24 cellular contexts compared by ENCODE assay signal in the genomic region with DNA sequence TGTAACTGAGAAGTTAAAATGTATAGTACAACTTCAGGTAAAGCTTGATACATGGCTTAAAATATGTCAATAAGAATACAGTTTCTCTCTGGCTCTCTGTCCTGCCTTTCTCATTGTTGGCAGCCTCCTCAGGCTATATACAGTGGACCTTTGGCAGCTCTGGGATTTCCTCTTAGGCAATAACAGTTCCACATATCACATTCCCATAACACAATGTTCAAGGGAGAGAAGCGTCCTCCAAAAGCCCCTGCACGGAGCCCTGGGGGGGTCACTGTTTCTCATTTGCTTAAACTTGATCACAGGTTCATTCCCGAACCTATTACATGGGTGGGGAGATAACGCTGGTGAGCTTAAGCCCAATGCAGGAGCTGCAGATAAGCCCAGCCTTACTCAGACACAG. TPM values are rescaled to one million over a fixed set of nuclear protein-coding genes. Genes with fewer than 3 reads are reported as not detected.
DNase-seq lines count a peak whose midpoint lies in the region; ATAC-seq, FAIRE-seq and TF ChIP-seq lines count a peak whose summit lies in the region.
"Had no signal": no experiment of that assay in that cellular context is flagged by ENCODE, and none has a peak within 500 bp of the region (broad histone marks: within the 10 kb centered on the region; RNA-seq: fewer than 3 reads in every experiment).

No MANE protein-coding gene starts in this region.

- H3K36me3 ChIP-seq in Caco-2 (ENCODE audit: control insufficient read depth, insufficient read depth, low read length) (no peaks in the 10 kb centered on the region), gastrocnemius medialis (no peaks in the 10 kb centered on the region), smooth muscle cell (ENCODE audit: low read depth) (no peaks in the 10 kb centered on the region)

- WGBS in smooth muscle cell (ENCODE audit: low lambda C conversion rate), result 74% methylated on average over 4 of the region's 4 CpGs

- TF ChIP-seq CTCF in Caco-2 (IDR thresholded peaks at IDR 0.05; ENCODE audit: insufficient read depth in 1 of 2, low read depth in 1 of 2, low read length in 1 of 2, severe bottlenecking in 1 of 2, unreplicated experiment in 1 of 2) (no peak), fibroblast of villous mesenchyme (IDR thresholded peaks at IDR 0.05; ENCODE audit: insufficient read depth, low read depth, low read length) (no peak), gastrocnemius medialis (IDR thresholded peaks at IDR 0.05 in 4 of 5, conservative IDR thresholded peaks at IDR 0.05 in 1 of 5) (no peak), smooth muscle cell (IDR thresholded peaks at IDR 0.05; ENCODE audit: borderline replicate concordance, insufficient read depth, poor library complexity, severe bottlenecking) (no peak)

- H2AFZ ChIP-seq in smooth muscle cell (ENCODE audit: low read depth), result no peak overlapping the region

- H3K9ac ChIP-seq in smooth muscle cell (ENCODE audit: low read depth), result no peak overlapping the region

- H3K9me3 Mint-ChIP-seq in Caco-2 (ENCODE audit: unreplicated experiment), result peaks cover 4% of the 10 kb centered on the region

- BruUV-seq in Caco-2 (replicated peaks; lab: Mats Ljungman, UMichigan), result no TSS peak

- TF ChIP-seq POLR2A in gastrocnemius medialis (IDR thresholded peaks at IDR 0.05), result no peak
- TF ChIP-seq POLR2A in H54 (IDR thresholded peaks at IDR 0.05; ENCODE audit: low read depth, low read length), result no peak

- peak; percentile 64 to 79 for ATAC-seq in gastrocnemius medialis
- no peak for ATAC-seq in HG02610 (IDR thresholded peaks at IDR 0.05; ENCODE audit: unreplicated experiment)
- ATAC-seq: GM12878, HCT116, K562 had no signal

- H3K79me2 ChIP-seq in smooth muscle cell (ENCODE audit: low read depth), result no peaks in the 10 kb centered on the region

- H3K27ac ChIP-seq in gastrocnemius medialis (peak overlapping the region in 2 of 4 donors; percentile 23 to 40), smooth muscle cell (ENCODE audit: low read depth) (no peak overlapping the region)

- in situ Hi-C loops in gastrocnemius medialis (cut with MboI; ENCODE audit: low sequenced_read_pairs in 4 of 4), result no loop called here

- H3K9me3 ChIP-seq in Caco-2 (no peaks in the 10 kb centered on the region), gastrocnemius medialis (no peaks in the 10 kb centered on the region), smooth muscle cell (replicated peaks; ENCODE audit: low read depth) (no peaks in the 10 kb centered on the region)

- DNase-seq in Caco-2 (peak in 1 of 2 experiments; percentile 45), amniotic epithelial cell (ENCODE audit: low read depth) (peak; percentile 40), fibroblast of villous mesenchyme (ENCODE audit: low read depth) (peak; percentile 13), gastrocnemius medialis (peak; percentile 3 to 35), smooth muscle cell (lab: John Stamatoyannopoulos, UW; ENCODE audit: unreplicated experiment) (no peak), H54 (ENCODE audit: insufficient read length, low spot score) (no peak)
- DNase-seq: ACHN; CD4-positive, CD25-positive, alpha-beta regulatory T cell; DMS79; NCI-H1092; NCI-H1694; NCI-H2107; NCI-H226; NCI-H526 treated with DMSO at 0.1 percent for 48 hours; NK-92 treated with Interleukin-12 subunit alpha and Interleukin-12 subunit beta, amount 100 ng/mL, for 24 hours; OCI-M1; RPMI8226 had no signal

- peaks cover 11% of the 10 kb centered on the region for H3K36me3 Mint-ChIP-seq in Caco-2 (ENCODE audit: insufficient read depth, unreplicated experiment)
- H3K36me3 Mint-ChIP-seq: CD4-positive, CD25-positive, alpha-beta regulatory T cell had no signal

- H3K4me1 ChIP-seq in Caco-2, result peaks cover 73% of the 10 kb centered on the region
- H3K4me1 ChIP-seq in gastrocnemius medialis, result peaks cover 6 to 11% of the 10 kb centered on the region in 2 donors
- peaks cover 8% of the 10 kb centered on the region for H3K4me1 ChIP-seq in smooth muscle cell (ENCODE audit: low read depth)

- H3K4me3 ChIP-seq in Caco-2 (ENCODE audit: low read depth, low read length), result no peak overlapping the region
- no peak overlapping the region for H3K4me3 ChIP-seq in fibroblast of villous mesenchyme (ENCODE audit: low read depth, low read length)
- H3K4me3 ChIP-seq in gastrocnemius medialis, result peak overlapping the region in 1 of 4 donors; percentile 7
- H3K4me3 ChIP-seq in smooth muscle cell, result no peak overlapping the region
- H3K4me3 ChIP-seq: GM12878, K562 had no signal

- CTCF ChIA-PET in Caco-2 (lab: Charles Lee), result no interaction called here

- H3K4me2 ChIP-seq in smooth muscle cell, result no peak overlapping the region

- intact Hi-C loops in Caco-2 (cut with micrococcal nuclease; ENCODE audit: unreplicated experiment) (no loop called here), gastrocnemius medialis (cut with DNase I; ENCODE audit: low total_unique reads) (no loop called here)

- H3K27ac Mint-ChIP-seq in Caco-2 (ENCODE audit: unreplicated experiment), result peak overlapping the region; percentile 82
- H3K27ac Mint-ChIP-seq: CD4-positive, CD25-positive, alpha-beta regulatory T cell had no signal

- no peaks in the 10 kb centered on the region for H3F3A ChIP-seq in smooth muscle cell (ENCODE audit: low read depth)

- H3K4me3 Mint-ChIP-seq in Caco-2 (ENCODE audit: unreplicated experiment), result no peak overlapping the region
- H3K4me3 Mint-ChIP-seq: CD4-positive, CD25-positive, alpha-beta regulatory T cell had no signal

- H3K4me1 Mint-ChIP-seq in Caco-2 (ENCODE audit: low read depth, unreplicated experiment), result peaks cover 34% of the 10 kb centered on the region
- H3K4me1 Mint-ChIP-seq: CD4-positive, CD25-positive, alpha-beta regulatory T cell had no signal

- H3K27me3 ChIP-seq in Caco-2 (replicated peaks; ENCODE audit: control insufficient read depth, insufficient read depth, low read length) (no peaks in the 10 kb centered on the region), gastrocnemius medialis (no peaks in the 10 kb centered on the region), smooth muscle cell (ENCODE audit: low read depth) (no peaks in the 10 kb centered on the region)

- no peak for FAIRE-seq in H54 (lab: Jason Lieb, UNC)
- FAIRE-seq: GM18507, HTR-8/SVneo, K562 had no signal

- no peaks in the 10 kb centered on the region for H3K27me3 Mint-ChIP-seq in Caco-2 (ENCODE audit: insufficient read depth, unreplicated experiment)
- H3K27me3 Mint-ChIP-seq: CD4-positive, CD25-positive, alpha-beta regulatory T cell had no signal

- POLR2A ChIA-PET in Caco-2 (lab: Charles Lee), result no interaction called here

- H4K20me1 ChIP-seq in smooth muscle cell (ENCODE audit: low read depth), result no peaks in the 10 kb centered on the region

RNA-seq across cellular contexts. Expression of gene FLRT3, which starts 4.4 kb away (rescaled TPM):
- total RNA-seq in Caco-2 (2022), result 98.2 and 107 TPM in 2 replicates
- 2.2 and 2.6 TPM in 2 replicates for total RNA-seq in fibroblast of villous mesenchyme
- total RNA-seq in gastrocnemius medialis, result 1 to 10 TPM in 3 of 4 donors, under 1 TPM in 1; 0.58 to 3.0 (median 1.8) TPM
- total RNA-seq in smooth muscle cell, result 24.3 and 24.6 TPM in 2 replicates
- 13.6 and 15.5 TPM in 2 replicates for polyA plus RNA-seq in smooth muscle cell
- total RNA-seq: CD4-positive, CD25-positive, alpha-beta regulatory T cell; G401 had no signal
- polyA plus RNA-seq: CD4-positive, CD25-positive, alpha-beta regulatory T cell; K562 had no signal

Comparison
In these comparisons a context has a peak if more than half of its experiments do, and no peak if none do; other contexts are left out.
1. DNase-seq: peak in amniotic epithelial cell (single experiment), fibroblast of villous mesenchyme (single experiment) and gastrocnemius medialis (2 of 2); none in smooth muscle cell (single experiment) and H54 (single experiment).